ENCODE assay signal across 18 cellular contexts in genomic region chr4:84690481-84690880, GRCh38.
DNase-seq lines count a peak whose midpoint lies in the region; ATAC-seq and TF ChIP-seq lines count a peak whose summit lies in the region.
"Had no signal": no experiment of that assay in that cellular context is flagged by ENCODE, and none has a peak within 500 bp of the region (broad histone marks: within the 10 kb centered on the region; RNA-seq: fewer than 3 reads in every experiment).

No MANE protein-coding gene starts in this region.

- H3K36me3 Mint-ChIP-seq in CD14-positive monocyte: peaks cover 75 to 89% of the 10 kb centered on the region in 2 donors
- H3K36me3 Mint-ChIP-seq in osteocyte (ENCODE audit: unreplicated experiment): peaks cover 68% of the 10 kb centered on the region
- H3K36me3 Mint-ChIP-seq: CD8-positive, alpha-beta memory T cell; natural killer cell had no signal

- H3K27ac Mint-ChIP-seq in CD14-positive monocyte (peak overlapping the region in 5 of 7 donors; percentile 16 to 91 (median 83)), osteocyte (ENCODE audit: unreplicated experiment) (peak overlapping the region; percentile 71)
- H3K27ac Mint-ChIP-seq: activated CD4-positive, alpha-beta T cell treated with anti-CD3 and anti-CD28 coated beads for 36 hours; CD8-positive, alpha-beta memory T cell; natural killer cell; stimulated activated naive CD8-positive, alpha-beta T cell treated with anti-CD3 and anti-CD28 coated beads, Interleukin-15, Interleukin-2, amounts not matched to agents 100 ng/mL and 50 ng/mL, for 24 hours had no signal

- H3K9me3 Mint-ChIP-seq in CD14-positive monocyte (no peaks in the 10 kb centered on the region), osteocyte (ENCODE audit: unreplicated experiment) (no peaks in the 10 kb centered on the region)
- H3K9me3 Mint-ChIP-seq: CD8-positive, alpha-beta memory T cell; stimulated activated naive CD8-positive, alpha-beta T cell treated with anti-CD3 and anti-CD28 coated beads, Interleukin-15, Interleukin-2, amounts not matched to agents 100 ng/mL and 50 ng/mL, for 24 hours had no signal

- H3K27me3 Mint-ChIP-seq in CD14-positive monocyte (ENCODE audit: low read depth in 3 of 3): no peaks in the 10 kb centered on the region
- no peaks in the 10 kb centered on the region for H3K27me3 Mint-ChIP-seq in osteocyte (ENCODE audit: unreplicated experiment)
- H3K27me3 Mint-ChIP-seq: activated CD4-positive, alpha-beta T cell treated with anti-CD3 and anti-CD28 coated beads for 36 hours; stimulated activated naive CD8-positive, alpha-beta T cell treated with anti-CD3 and anti-CD28 coated beads, Interleukin-15, Interleukin-2, amounts not matched to agents 100 ng/mL and 50 ng/mL, for 24 hours had no signal

- DNase-seq in CD14-positive monocyte (ENCODE audit: low spot score) (no peak), M059J (ENCODE audit: low read depth) (peak; percentile 38), caudate nucleus (lab: John Stamatoyannopoulos, UW) (no peak), osteocyte (ENCODE audit: extremely low spot score, unreplicated experiment) (no peak), DMS 273 treated with DMSO at 0.1 percent for 48 hours (lab: John Stamatoyannopoulos, UW) (no peak), NAMALWA (ENCODE audit: low spot score) (no peak), activated gamma-delta T cell (lab: John Stamatoyannopoulos, UW) (no peak)
- DNase-seq: activated CD4-positive, alpha-beta T cell treated with anti-CD3 and anti-CD28 coated beads for 36 hours; activated naive CD4-positive, alpha-beta T cell treated with anti-CD3 and anti-CD28 coated beads, Interleukin-2, amount 50 U/mL, for 16 hours; CD8-positive, alpha-beta memory T cell; DND-41; heart left ventricle; natural killer cell; NCI-H187 treated with DMSO at 0.1 percent for 48 hours; NCI-H446; SHP77 had no signal

- TF ChIP-seq CTCF in CD14-positive monocyte (IDR thresholded peaks at IDR 0.05) (no peak), osteocyte (IDR thresholded peaks at IDR 0.05) (no peak)

- no peak for ATAC-seq in HG03439 (IDR thresholded peaks at IDR 0.05; ENCODE audit: unreplicated experiment)
- ATAC-seq: natural killer cell had no signal

- H3K4me1 Mint-ChIP-seq in CD14-positive monocyte (peaks cover 19% of the 10 kb centered on the region), osteocyte (ENCODE audit: unreplicated experiment) (peaks cover 32% of the 10 kb centered on the region)
- H3K4me1 Mint-ChIP-seq: CD8-positive, alpha-beta memory T cell; natural killer cell had no signal

- H3K4me3 Mint-ChIP-seq in CD14-positive monocyte (no peak overlapping the region), osteocyte (ENCODE audit: unreplicated experiment) (no peak overlapping the region)
- H3K4me3 Mint-ChIP-seq: activated CD4-positive, alpha-beta T cell treated with anti-CD3 and anti-CD28 coated beads for 36 hours; CD8-positive, alpha-beta memory T cell; natural killer cell; stimulated activated naive CD8-positive, alpha-beta T cell treated with anti-CD3 and anti-CD28 coated beads, Interleukin-15, Interleukin-2, amounts not matched to agents 100 ng/mL and 50 ng/mL, for 24 hours had no signal

- peak overlapping the region; percentile 56 for H3K27ac ChIP-seq in caudate nucleus (ENCODE audit: low read depth, low read length)

- intact Hi-C loops in CD14-positive monocyte (cut with micrococcal nuclease): no loop called here
